1 cellular context compared by ENCODE assay signal in the genomic region with DNA sequence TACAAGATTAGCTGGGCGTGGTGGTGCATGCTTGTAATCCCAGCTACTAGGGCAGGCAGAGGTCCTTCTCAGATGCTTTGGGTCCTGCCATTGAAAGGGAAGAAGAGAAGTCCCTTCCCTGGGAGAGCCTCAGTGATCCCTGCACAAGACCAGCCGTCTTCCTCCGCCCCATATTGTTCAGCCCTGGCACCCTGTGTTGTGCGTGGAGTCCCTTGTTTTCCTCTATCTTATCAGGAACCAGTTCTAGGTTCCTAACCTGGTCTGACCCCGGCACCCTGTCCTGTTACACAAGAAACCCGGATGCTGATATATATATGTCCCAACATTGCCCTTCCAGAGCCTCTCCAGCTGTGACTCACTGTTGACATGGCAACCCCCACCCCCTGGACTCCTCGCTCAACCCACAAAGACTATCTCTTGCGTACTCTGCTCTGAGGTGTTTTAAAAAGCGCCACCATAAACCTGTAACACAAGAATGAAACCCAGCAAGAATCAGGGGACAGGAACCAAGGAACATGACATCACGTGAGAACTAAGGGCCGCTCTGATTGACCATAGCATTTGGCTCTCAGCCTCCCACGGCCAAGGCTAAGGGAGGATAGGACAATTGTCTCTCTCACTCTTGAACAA.
TF ChIP-seq lines count a peak whose summit lies in the region.

No MANE protein-coding gene starts in this region.

TF ChIP-seq in HepG2, 621 proteins besides CTCF, POLR2A, EP300 and RAD21 (continued from another document and continues in another):
- TF ChIP-seq PCBP2 (optimal IDR thresholded peaks at IDR 0.05; ENCODE audit: low read depth, low read length, poor library complexity, severe bottlenecking): no peak
- no peak for TF ChIP-seq ZNF749 (CRISPR knock-in tag; IDR thresholded peaks at IDR 0.05; ENCODE audit: borderline replicate concordance)
- 0 out of 2 replicates have a peak, but pooled peaks have one; percentile 17 for TF ChIP-seq ZBTB7A (CRISPR knock-in tag; IDR thresholded peaks at IDR 0.05)
- no peak for TF ChIP-seq MEIS2 (CRISPR knock-in tag; IDR thresholded peaks at IDR 0.05)
- peak; percentile 48; the same call in 1 of the 2 replicates for TF ChIP-seq IRF2 (CRISPR knock-in tag; IDR thresholded peaks at IDR 0.05)
- TF ChIP-seq PHF21A (CRISPR knock-in tag; IDR thresholded peaks at IDR 0.05): peak; percentile 76
- TF ChIP-seq GATA4 (IDR thresholded peaks at IDR 0.05; ENCODE audit: borderline replicate concordance, low read depth): peak; percentile 57; the same call in 1 of the 2 replicates
- TF ChIP-seq SNAPC2 (CRISPR knock-in tag; IDR thresholded peaks at IDR 0.05): 0 out of 2 replicates have a peak, but pooled peaks have one; percentile 43
- no peak for TF ChIP-seq ZNF230 (CRISPR knock-in tag; IDR thresholded peaks at IDR 0.05)
- TF ChIP-seq, protein P1, sequence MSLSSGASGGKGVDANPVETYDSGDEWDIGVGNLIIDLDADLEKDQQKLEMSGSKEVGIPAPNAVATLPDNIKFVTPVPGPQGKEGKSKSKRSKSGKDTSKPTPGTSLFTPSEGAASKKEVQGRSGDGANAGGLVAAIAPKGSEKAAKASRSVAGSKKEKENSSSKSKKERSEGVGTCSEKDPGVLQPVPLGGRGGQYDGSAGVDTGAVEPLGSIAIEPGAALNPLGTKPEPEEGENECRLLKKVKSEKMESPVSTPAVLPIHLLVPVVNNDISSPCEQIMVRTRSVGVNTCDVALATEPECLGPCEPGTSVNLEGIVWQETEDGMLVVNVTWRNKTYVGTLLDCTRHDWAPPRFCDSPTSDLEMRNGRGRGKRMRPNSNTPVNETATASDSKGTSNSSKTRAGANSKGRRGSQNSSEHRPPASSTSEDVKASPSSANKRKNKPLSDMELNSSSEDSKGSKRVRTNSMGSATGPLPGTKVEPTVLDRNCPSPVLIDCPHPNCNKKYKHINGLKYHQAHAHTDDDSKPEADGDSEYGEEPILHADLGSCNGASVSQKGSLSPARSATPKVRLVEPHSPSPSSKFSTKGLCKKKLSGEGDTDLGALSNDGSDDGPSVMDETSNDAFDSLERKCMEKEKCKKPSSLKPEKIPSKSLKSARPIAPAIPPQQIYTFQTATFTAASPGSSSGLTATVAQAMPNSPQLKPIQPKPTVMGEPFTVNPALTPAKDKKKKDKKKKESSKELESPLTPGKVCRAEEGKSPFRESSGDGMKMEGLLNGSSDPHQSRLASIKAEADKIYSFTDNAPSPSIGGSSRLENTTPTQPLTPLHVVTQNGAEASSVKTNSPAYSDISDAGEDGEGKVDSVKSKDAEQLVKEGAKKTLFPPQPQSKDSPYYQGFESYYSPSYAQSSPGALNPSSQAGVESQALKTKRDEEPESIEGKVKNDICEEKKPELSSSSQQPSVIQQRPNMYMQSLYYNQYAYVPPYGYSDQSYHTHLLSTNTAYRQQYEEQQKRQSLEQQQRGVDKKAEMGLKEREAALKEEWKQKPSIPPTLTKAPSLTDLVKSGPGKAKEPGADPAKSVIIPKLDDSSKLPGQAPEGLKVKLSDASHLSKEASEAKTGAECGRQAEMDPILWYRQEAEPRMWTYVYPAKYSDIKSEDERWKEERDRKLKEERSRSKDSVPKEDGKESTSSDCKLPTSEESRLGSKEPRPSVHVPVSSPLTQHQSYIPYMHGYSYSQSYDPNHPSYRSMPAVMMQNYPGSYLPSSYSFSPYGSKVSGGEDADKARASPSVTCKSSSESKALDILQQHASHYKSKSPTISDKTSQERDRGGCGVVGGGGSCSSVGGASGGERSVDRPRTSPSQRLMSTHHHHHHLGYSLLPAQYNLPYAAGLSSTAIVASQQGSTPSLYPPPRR (CRISPR knock-in tag; IDR thresholded peaks at IDR 0.05; ENCODE audit: borderline replicate concordance): peak; percentile 13; the same call in 1 of the 2 replicates
- TF ChIP-seq RERE (CRISPR knock-in tag; IDR thresholded peaks at IDR 0.05; ENCODE audit: low read depth): 0 out of 2 replicates have a peak, but pooled peaks have one; percentile 22
- peak; percentile 94 for TF ChIP-seq TFAP4 (IDR thresholded peaks at IDR 0.05; ENCODE audit: borderline replicate concordance, low read depth)
- TF ChIP-seq ZNF577 (CRISPR knock-in tag; IDR thresholded peaks at IDR 0.05; ENCODE audit: borderline replicate concordance, low read depth): no peak
- TF ChIP-seq ZNF350 (CRISPR knock-in tag; IDR thresholded peaks at IDR 0.05; ENCODE audit: borderline replicate concordance, low read depth): peak; percentile 69; the same call in 1 of the 2 replicates
- TF ChIP-seq CEBPB (IDR thresholded peaks at IDR 0.05; ENCODE audit: borderline replicate concordance, low read depth, low read length): peak; percentile 95
- TF ChIP-seq CC2D1A (CRISPR knock-in tag; IDR thresholded peaks at IDR 0.05): 0 out of 2 replicates have a peak, but pooled peaks have one; percentile 54
- TF ChIP-seq, protein P2, sequence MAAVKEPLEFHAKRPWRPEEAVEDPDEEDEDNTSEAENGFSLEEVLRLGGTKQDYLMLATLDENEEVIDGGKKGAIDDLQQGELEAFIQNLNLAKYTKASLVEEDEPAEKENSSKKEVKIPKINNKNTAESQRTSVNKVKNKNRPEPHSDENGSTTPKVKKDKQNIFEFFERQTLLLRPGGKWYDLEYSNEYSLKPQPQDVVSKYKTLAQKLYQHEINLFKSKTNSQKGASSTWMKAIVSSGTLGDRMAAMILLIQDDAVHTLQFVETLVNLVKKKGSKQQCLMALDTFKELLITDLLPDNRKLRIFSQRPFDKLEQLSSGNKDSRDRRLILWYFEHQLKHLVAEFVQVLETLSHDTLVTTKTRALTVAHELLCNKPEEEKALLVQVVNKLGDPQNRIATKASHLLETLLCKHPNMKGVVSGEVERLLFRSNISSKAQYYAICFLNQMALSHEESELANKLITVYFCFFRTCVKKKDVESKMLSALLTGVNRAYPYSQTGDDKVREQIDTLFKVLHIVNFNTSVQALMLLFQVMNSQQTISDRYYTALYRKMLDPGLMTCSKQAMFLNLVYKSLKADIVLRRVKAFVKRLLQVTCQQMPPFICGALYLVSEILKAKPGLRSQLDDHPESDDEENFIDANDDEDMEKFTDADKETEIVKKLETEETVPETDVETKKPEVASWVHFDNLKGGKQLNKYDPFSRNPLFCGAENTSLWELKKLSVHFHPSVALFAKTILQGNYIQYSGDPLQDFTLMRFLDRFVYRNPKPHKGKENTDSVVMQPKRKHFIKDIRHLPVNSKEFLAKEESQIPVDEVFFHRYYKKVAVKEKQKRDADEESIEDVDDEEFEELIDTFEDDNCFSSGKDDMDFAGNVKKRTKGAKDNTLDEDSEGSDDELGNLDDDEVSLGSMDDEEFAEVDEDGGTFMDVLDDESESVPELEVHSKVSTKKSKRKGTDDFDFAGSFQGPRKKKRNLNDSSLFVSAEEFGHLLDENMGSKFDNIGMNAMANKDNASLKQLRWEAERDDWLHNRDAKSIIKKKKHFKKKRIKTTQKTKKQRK (IDR thresholded peaks at IDR 0.05; ENCODE audit: low read length): no peak
- peak; percentile 68 for TF ChIP-seq ARID5B (CRISPR knock-in tag; IDR thresholded peaks at IDR 0.05)
- no peak for TF ChIP-seq TFDP2 (CRISPR knock-in tag; IDR thresholded peaks at IDR 0.05)
- TF ChIP-seq, protein P3, sequence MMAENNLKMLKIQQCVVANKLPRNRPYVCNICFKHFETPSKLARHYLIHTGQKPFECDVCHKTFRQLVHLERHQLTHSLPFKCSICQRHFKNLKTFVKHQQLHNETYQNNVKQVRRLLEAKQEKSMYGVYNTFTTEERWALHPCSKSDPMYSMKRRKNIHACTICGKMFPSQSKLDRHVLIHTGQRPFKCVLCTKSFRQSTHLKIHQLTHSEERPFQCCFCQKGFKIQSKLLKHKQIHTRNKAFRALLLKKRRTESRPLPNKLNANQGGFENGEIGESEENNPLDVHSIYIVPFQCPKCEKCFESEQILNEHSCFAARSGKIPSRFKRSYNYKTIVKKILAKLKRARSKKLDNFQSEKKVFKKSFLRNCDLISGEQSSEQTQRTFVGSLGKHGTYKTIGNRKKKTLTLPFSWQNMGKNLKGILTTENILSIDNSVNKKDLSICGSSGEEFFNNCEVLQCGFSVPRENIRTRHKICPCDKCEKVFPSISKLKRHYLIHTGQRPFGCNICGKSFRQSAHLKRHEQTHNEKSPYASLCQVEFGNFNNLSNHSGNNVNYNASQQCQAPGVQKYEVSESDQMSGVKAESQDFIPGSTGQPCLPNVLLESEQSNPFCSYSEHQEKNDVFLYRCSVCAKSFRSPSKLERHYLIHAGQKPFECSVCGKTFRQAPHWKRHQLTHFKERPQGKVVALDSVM (CRISPR knock-in tag; IDR thresholded peaks at IDR 0.05): no peak
- TF ChIP-seq ZNF292 (CRISPR knock-in tag; IDR thresholded peaks at IDR 0.05; ENCODE audit: borderline replicate concordance, low read depth): peak; percentile 29; the same call in 1 of the 2 replicates
- TF ChIP-seq TARDBP (CRISPR knock-in tag; IDR thresholded peaks at IDR 0.05): 0 out of 2 replicates have a peak, but pooled peaks have one; percentile 61
- 0 out of 2 replicates have a peak, but pooled peaks have one; percentile 34 for TF ChIP-seq ZNF567 (CRISPR knock-in tag; IDR thresholded peaks at IDR 0.05; ENCODE audit: borderline replicate concordance)
- TF ChIP-seq JUNB (CRISPR knock-in tag; IDR thresholded peaks at IDR 0.05; ENCODE audit: borderline replicate concordance): peak; percentile 65; the same call in 1 of the 2 replicates
- TF ChIP-seq FOXK1 (CRISPR knock-in tag; IDR thresholded peaks at IDR 0.05; ENCODE audit: borderline replicate concordance, low read depth): peak; percentile 92; the same call in 1 of the 2 replicates
- TF ChIP-seq CENPBD1 (CRISPR knock-in tag; IDR thresholded peaks at IDR 0.05; ENCODE audit: borderline replicate concordance, low read depth): no peak
